Comparison of ENCODE assay signal across 8 cellular contexts in the genomic region with DNA sequence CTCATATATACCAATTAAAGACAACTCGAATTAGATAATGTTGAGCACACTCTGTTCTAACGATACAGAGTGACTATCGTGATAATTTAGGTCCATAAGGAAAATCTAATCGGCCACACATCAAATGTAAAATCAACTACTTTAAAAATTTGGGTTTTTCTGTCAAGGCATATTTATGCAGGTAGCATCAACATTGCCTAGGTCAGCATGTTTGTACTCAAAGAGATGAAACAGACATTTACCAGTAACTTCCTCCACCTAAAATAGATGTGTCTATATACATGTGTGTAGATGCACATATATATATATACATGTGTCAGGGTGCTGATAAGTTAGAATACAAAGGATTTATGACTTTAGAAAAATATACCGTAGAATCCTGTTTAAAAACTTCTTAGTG.
"Had no signal": no experiment of that assay in that cellular context is flagged by ENCODE, and none has a peak within 500 bp of the region (broad histone marks: within the 10 kb centered on the region; RNA-seq: fewer than 3 reads in every experiment).

No MANE protein-coding gene starts in this region.

- FAIRE-seq: H1, H54, HTR-8/SVneo had no signal

- H3K9me3 Mint-ChIP-seq: GM23338, H9 had no signal

- H3K4me3 ChIP-seq: GM23338 had no signal

- H3K4me1 Mint-ChIP-seq: GM23338, H9 had no signal

- ATAC-seq: GM23338 had no signal

- H2AFZ ChIP-seq: GM23338 had no signal

- H3K27ac ChIP-seq: KMS-11 had no signal

- DNase-seq: H9, HCEC 1CT, KBM-7 had no signal

- H3K9ac ChIP-seq: KMS-11 had no signal

- H3K4me3 Mint-ChIP-seq: GM23338, H9 had no signal

- H3K4me2 ChIP-seq: GM23338, KMS-11 had no signal

- H3K27ac Mint-ChIP-seq: GM23338 had no signal
